Comparison of ENCODE assay signal across 1 cellular context in the genomic region with DNA sequence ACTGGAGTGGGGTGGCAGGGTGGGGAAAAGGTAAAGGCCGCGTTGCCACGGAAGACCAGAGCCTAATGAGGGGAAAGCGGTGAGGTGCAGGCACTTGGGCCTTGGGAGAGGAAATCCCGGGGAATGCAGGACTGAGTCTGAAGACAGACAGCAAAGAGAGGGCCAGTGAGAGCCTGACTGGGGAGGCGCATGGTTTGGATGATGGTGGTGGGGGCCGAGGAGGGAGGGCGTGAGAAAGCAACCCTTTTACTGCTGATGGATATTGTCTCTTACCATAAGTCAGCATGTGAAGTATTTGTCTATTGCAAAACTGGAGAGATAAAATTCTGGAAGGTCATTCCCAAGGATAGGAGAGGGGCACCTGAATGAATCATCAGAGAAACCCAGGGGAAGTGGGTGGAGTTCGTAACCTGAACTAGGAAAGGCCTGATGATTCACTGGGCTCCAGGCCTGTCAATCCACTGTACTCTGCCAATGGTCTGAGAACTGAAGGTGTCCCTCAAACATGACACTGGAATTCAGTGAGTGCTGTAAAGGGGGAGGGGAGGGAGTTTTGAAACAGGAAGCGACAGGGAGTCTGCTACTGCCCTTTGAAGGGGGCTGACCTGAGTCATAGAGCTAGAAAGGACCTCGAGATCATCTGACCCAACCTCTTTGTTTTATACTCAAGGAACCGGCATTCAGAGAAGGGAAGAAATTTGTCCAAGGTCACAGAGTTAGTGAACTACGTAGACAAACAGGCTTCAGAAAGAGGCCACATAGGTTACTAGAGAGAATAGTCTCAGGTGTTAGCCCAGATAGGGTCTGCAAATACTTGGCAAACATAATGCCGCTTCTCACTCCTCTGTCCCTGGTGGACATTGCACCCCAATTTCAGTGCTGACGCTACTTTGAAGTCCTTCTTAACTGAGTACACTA.
TF ChIP-seq lines count a peak whose summit lies in the region.

No MANE protein-coding gene starts in this region.

TF ChIP-seq in K562, 482 proteins besides CTCF, POLR2A, EP300 and RAD21 (continued from another document):
- TF ChIP-seq, protein P1, sequence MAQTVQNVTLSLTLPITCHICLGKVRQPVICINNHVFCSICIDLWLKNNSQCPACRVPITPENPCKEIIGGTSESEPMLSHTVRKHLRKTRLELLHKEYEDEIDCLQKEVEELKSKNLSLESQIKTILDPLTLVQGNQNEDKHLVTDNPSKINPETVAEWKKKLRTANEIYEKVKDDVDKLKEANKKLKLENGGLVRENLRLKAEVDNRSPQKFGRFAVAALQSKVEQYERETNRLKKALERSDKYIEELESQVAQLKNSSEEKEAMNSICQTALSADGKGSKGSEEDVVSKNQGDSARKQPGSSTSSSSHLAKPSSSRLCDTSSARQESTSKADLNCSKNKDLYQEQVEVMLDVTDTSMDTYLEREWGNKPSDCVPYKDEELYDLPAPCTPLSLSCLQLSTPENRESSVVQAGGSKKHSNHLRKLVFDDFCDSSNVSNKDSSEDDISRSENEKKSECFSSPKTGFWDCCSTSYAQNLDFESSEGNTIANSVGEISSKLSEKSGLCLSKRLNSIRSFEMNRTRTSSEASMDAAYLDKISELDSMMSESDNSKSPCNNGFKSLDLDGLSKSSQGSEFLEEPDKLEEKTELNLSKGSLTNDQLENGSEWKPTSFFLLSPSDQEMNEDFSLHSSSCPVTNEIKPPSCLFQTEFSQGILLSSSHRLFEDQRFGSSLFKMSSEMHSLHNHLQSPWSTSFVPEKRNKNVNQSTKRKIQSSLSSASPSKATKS (CRISPR knock-in tag; IDR thresholded peaks at IDR 0.05) = no peak
- no peak for TF ChIP-seq MED1 (CRISPR knock-in tag; IDR thresholded peaks at IDR 0.05; ENCODE audit: borderline replicate concordance)
- TF ChIP-seq CREM (IDR thresholded peaks at IDR 0.05; ENCODE audit: low read depth) = 0 out of 2 replicates have a peak, but pooled peaks have one; percentile 17
- TF ChIP-seq, protein P2, sequence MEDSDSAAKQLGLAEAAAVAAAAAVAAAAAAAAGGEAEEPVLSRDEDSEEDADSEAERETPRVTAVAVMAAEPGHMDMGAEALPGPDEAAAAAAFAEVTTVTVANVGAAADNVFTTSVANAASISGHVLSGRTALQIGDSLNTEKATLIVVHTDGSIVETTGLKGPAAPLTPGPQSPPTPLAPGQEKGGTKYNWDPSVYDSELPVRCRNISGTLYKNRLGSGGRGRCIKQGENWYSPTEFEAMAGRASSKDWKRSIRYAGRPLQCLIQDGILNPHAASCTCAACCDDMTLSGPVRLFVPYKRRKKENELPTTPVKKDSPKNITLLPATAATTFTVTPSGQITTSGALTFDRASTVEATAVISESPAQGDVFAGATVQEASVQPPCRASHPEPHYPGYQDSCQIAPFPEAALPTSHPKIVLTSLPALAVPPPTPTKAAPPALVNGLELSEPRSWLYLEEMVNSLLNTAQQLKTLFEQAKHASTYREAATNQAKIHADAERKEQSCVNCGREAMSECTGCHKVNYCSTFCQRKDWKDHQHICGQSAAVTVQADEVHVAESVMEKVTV (CRISPR knock-in tag; IDR thresholded peaks at IDR 0.05) = no peak
- TF ChIP-seq FOS (IDR thresholded peaks at IDR 0.05; ENCODE audit: extremely low read depth, insufficient read length) = peak; percentile 21
- TF ChIP-seq NFYB (IDR thresholded peaks at IDR 0.05; ENCODE audit: extremely low read depth, insufficient read length) = peak; percentile 65
- 0 out of 2 replicates have a peak, but pooled peaks have one; percentile 20 for TF ChIP-seq CEBPB (tag; IDR thresholded peaks at IDR 0.05)
- TF ChIP-seq, protein P3, sequence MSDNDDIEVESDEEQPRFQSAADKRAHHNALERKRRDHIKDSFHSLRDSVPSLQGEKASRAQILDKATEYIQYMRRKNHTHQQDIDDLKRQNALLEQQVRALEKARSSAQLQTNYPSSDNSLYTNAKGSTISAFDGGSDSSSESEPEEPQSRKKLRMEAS (CRISPR knock-in tag; IDR thresholded peaks at IDR 0.05) = no peak
- no peak for TF ChIP-seq KDM1A (IDR thresholded peaks at IDR 0.05)
- peak; percentile 78; the same call in 1 of the 2 replicates for TF ChIP-seq ESRRA (IDR thresholded peaks at IDR 0.05; ENCODE audit: borderline replicate concordance, low read depth)
- TF ChIP-seq, protein P4, sequence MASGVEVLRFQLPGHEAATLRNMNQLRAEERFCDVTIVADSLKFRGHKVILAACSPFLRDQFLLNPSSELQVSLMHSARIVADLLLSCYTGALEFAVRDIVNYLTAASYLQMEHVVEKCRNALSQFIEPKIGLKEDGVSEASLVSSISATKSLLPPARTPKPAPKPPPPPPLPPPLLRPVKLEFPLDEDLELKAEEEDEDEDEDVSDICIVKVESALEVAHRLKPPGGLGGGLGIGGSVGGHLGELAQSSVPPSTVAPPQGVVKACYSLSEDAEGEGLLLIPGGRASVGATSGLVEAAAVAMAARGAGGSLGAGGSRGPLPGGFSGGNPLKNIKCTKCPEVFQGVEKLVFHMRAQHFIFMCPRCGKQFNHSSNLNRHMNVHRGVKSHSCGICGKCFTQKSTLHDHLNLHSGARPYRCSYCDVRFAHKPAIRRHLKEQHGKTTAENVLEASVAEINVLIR (CRISPR knock-in tag; IDR thresholded peaks at IDR 0.05) = no peak
- TF ChIP-seq ETV5 (CRISPR knock-in tag; IDR thresholded peaks at IDR 0.05; ENCODE audit: low read depth) = no peak
- TF ChIP-seq, protein P5, sequence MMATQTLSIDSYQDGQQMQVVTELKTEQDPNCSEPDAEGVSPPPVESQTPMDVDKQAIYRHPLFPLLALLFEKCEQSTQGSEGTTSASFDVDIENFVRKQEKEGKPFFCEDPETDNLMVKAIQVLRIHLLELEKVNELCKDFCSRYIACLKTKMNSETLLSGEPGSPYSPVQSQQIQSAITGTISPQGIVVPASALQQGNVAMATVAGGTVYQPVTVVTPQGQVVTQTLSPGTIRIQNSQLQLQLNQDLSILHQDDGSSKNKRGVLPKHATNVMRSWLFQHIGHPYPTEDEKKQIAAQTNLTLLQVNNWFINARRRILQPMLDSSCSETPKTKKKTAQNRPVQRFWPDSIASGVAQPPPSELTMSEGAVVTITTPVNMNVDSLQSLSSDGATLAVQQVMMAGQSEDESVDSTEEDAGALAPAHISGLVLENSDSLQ (IDR thresholded peaks at IDR 0.05) = peak; percentile 98
- TF ChIP-seq ZNF263 (CRISPR knock-in tag; IDR thresholded peaks at IDR 0.05; ENCODE audit: borderline replicate concordance) = no peak
- TF ChIP-seq, protein P6, sequence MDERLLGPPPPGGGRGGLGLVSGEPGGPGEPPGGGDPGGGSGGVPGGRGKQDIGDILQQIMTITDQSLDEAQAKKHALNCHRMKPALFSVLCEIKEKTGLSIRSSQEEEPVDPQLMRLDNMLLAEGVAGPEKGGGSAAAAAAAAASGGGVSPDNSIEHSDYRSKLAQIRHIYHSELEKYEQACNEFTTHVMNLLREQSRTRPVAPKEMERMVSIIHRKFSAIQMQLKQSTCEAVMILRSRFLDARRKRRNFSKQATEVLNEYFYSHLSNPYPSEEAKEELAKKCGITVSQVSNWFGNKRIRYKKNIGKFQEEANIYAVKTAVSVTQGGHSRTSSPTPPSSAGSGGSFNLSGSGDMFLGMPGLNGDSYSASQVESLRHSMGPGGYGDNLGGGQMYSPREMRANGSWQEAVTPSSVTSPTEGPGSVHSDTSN (CRISPR knock-in tag; IDR thresholded peaks at IDR 0.05; ENCODE audit: low read depth) = peak; percentile 72
- TF ChIP-seq, protein P6 (tag; conservative IDR thresholded peaks at IDR 0.05; ENCODE audit: low read depth) = peak; percentile 90
- TF ChIP-seq NR2F6 (CRISPR knock-in tag; IDR thresholded peaks at IDR 0.05) = no peak
